Comparison of ENCODE assay signal across 8 cellular contexts in genomic region chr2:169480079-169480465, GRCh38. TPM values are rescaled to one million over a fixed set of nuclear protein-coding genes. Genes with fewer than 3 reads are reported as not detected.
DNase-seq lines count a peak whose midpoint lies in the region; ATAC-seq and TF ChIP-seq lines count a peak whose summit lies in the region.

No MANE protein-coding gene starts in this region.

- H3K27ac Mint-ChIP-seq in neural crest cell (ENCODE audit: unreplicated experiment): no peak overlapping the region

- intact Hi-C loops in dorsolateral prefrontal cortex (cut with DNase I): loop anchor here in 1 of 2 donors (10.0 kb wide), 1 partner anchor 105 kb away; the partner anchor contains the start of gene PPIG

- peak overlapping the region; percentile 60 to 97 (median 86) for H3K4me3 ChIP-seq in dorsolateral prefrontal cortex

- no peaks in the 10 kb centered on the region for H3K36me3 Mint-ChIP-seq in neural crest cell (ENCODE audit: low read depth)

- no peaks in the 10 kb centered on the region for H3K27me3 Mint-ChIP-seq in neural crest cell (ENCODE audit: low read depth)

- no peak for ATAC-seq in GM21381 (IDR thresholded peaks at IDR 0.05; ENCODE audit: unreplicated experiment)
- ATAC-seq in HG02970 (IDR thresholded peaks at IDR 0.05; ENCODE audit: low FRiP score, unreplicated experiment): no peak

- DNase-seq in Caki2 (ENCODE audit: low read depth) (peak; percentile 8), dorsolateral prefrontal cortex (no peak), neural crest cell (ENCODE audit: low read depth, low spot score) (no peak), NCI-H748 (lab: John Stamatoyannopoulos, UW; ENCODE audit: unreplicated experiment) (no peak), COR-L47 (lab: John Stamatoyannopoulos, UW) (no peak)

- in situ Hi-C loops in Caki2 (cut with HindIII; ENCODE audit: low pct_unique_long_range_greater_than_20kb, low sequenced_read_pairs): no loop called here

- peaks cover 20% of the 10 kb centered on the region for H3K36me3 ChIP-seq in KOPT-K1 (ENCODE audit: insufficient read depth, low read length)

- H3K27ac ChIP-seq in KOPT-K1 (ENCODE audit: low read depth, low read length, poor library complexity, severe bottlenecking) (peak overlapping the region; percentile 34), dorsolateral prefrontal cortex (peak overlapping the region in 43 of 59 donors; percentile 44 to 94 (median 83))

- peak overlapping the region; percentile 90 for H3K4me3 Mint-ChIP-seq in neural crest cell

- H3K9me3 Mint-ChIP-seq in neural crest cell: no peaks in the 10 kb centered on the region

- H3K9me3 ChIP-seq in KOPT-K1 (ENCODE audit: insufficient read depth, low read length, poor library complexity, severe bottlenecking): no peaks in the 10 kb centered on the region

- peaks cover 26% of the 10 kb centered on the region for H3K4me1 Mint-ChIP-seq in neural crest cell

- H3K27me3 ChIP-seq in dorsolateral prefrontal cortex: no peaks in the 10 kb centered on the region

- TF ChIP-seq CTCF in dorsolateral prefrontal cortex (IDR thresholded peaks at IDR 0.05 in 54 of 56, conservative IDR thresholded peaks at IDR 0.05 in 2 of 56; ENCODE audit: low read depth in 1 of 56, partially characterized antibody in 56 of 56) (no peak), neural crest cell (conservative IDR thresholded peaks at IDR 0.05) (no peak)

RNA-seq across cellular contexts. Expression of gene BBS5, which starts 0.8 kb away (rescaled TPM):
- total RNA-seq in Caki2 (2014; rRNA removed; shearing (Covaris generic); ENCODE audit: low replicate concordance): 2.0 and 6.2 TPM in 2 replicates
- 10 to 100 TPM; 13.8 to 28.0 (median 21.3) TPM for total RNA-seq in dorsolateral prefrontal cortex
- total RNA-seq in neural crest cell: 9.0 and 10.1 TPM in 2 replicates

RNA-seq across cellular contexts. Expression of gene KLHL41, which starts 29.4 kb away (rescaled TPM):
- total RNA-seq in Caki2 (2014; rRNA removed; shearing (Covaris generic); ENCODE audit: low replicate concordance): not detected in 2 replicates
- total RNA-seq in dorsolateral prefrontal cortex (1 to 10 TPM; 1.3 to 7.1 (median 2.8) TPM), neural crest cell (0.73 and 1.4 TPM in 2 replicates)
